In the genomic region with DNA sequence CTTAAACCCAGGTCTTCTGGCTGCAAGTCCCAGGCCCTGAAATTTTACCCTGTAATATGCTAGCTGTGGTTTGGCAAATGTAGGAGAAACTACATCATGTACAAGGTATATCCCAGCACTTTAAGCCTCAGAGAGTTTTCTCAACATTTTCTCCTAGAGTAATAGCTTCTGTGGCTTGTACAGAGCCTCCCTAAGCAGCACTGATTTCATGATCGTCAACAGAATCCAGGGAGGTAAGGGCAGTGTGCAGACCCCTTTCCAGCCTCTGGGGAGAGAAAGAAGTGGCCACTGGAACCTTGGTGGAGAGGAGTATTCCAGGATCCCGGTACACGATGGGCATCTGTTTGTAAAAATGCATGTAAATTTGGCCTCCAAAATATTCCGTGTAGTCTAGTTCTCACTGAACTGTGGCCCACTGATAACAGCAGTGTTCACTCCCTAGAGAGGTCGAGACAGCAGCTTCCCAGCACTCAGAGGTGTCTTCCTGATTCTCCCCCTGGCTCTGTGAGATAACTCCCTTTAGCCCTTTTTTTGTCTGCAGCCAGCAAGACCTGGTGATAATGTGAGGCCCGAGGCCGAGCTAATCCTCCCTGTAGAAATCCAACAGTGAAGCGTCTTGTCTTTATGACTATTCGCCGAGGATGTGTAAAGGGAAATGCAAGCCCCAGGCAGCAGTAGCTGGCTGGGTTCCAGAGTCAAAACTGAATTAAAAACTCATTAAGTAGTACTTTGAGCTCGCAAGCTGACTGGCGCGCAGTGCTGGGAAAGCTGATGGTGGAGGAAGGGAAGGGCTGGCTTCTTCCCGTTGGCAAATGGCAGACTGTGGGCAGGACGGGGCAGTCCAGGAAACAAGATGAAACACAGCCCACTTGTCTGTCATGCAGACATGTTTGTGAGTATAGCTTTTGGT, we compare ENCODE assay signal across 1 cellular context.
TF ChIP-seq lines count a peak whose summit lies in the region.

No MANE protein-coding gene starts in this region.

TF ChIP-seq in HepG2, 621 proteins besides CTCF, POLR2A, EP300 and RAD21:
- TF ChIP-seq ZNF337 (CRISPR knock-in tag; IDR thresholded peaks at IDR 0.05; ENCODE audit: borderline replicate concordance, low read depth) (no peak), ZNF30 (CRISPR knock-in tag; IDR thresholded peaks at IDR 0.05) (no peak), TBP (CRISPR knock-in tag; IDR thresholded peaks at IDR 0.05) (no peak), SIX4 (CRISPR knock-in tag; IDR thresholded peaks at IDR 0.05) (no peak), ELF4 (CRISPR knock-in tag; IDR thresholded peaks at IDR 0.05; ENCODE audit: borderline replicate concordance) (no peak), ZEB1 (IDR thresholded peaks at IDR 0.05; ENCODE audit: insufficient replicate concordance, low read depth) (no peak), HOXA7 (CRISPR knock-in tag; IDR thresholded peaks at IDR 0.05) (no peak), IRF2 (CRISPR knock-in tag; IDR thresholded peaks at IDR 0.05) (no peak), SRSF1 (optimal IDR thresholded peaks at IDR 0.05; ENCODE audit: low read depth, low read length) (no peak), ZBTB2 (CRISPR knock-in tag; IDR thresholded peaks at IDR 0.05; ENCODE audit: low read depth) (no peak), STAT6 (CRISPR knock-in tag; IDR thresholded peaks at IDR 0.05; ENCODE audit: borderline replicate concordance) (no peak), IKZF4 (CRISPR knock-in tag; IDR thresholded peaks at IDR 0.05; ENCODE audit: borderline replicate concordance, low read depth, not compliant biosample characterization) (no peak), ZNF260 (CRISPR knock-in tag; IDR thresholded peaks at IDR 0.05; ENCODE audit: borderline replicate concordance, low read depth) (no peak)
- TF ChIP-seq, protein P1, sequence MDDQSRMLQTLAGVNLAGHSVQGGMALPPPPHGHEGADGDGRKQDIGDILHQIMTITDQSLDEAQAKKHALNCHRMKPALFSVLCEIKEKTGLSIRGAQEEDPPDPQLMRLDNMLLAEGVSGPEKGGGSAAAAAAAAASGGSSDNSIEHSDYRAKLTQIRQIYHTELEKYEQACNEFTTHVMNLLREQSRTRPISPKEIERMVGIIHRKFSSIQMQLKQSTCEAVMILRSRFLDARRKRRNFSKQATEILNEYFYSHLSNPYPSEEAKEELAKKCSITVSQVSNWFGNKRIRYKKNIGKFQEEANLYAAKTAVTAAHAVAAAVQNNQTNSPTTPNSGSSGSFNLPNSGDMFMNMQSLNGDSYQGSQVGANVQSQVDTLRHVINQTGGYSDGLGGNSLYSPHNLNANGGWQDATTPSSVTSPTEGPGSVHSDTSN (CRISPR knock-in tag; IDR thresholded peaks at IDR 0.05; ENCODE audit: borderline replicate concordance): no peak
- TF ChIP-seq, protein P2, sequence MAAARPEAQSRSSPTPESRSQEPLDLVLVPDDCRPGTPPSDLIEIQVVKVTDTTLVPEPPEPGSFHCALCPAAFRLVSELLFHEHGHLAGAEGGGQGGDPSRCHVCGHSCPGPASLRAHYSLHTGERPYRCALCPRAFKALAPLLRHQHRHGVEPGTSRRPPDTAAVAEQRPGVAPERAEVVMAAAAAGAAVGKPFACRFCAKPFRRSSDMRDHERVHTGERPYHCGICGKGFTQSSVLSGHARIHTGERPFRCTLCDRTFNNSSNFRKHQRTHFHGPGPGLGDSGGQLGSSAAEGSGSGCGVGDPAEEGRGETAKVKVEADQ (CRISPR knock-in tag; IDR thresholded peaks at IDR 0.05; ENCODE audit: borderline replicate concordance): no peak
